ENCODE assay signal across 8 cellular contexts in the genomic region with DNA sequence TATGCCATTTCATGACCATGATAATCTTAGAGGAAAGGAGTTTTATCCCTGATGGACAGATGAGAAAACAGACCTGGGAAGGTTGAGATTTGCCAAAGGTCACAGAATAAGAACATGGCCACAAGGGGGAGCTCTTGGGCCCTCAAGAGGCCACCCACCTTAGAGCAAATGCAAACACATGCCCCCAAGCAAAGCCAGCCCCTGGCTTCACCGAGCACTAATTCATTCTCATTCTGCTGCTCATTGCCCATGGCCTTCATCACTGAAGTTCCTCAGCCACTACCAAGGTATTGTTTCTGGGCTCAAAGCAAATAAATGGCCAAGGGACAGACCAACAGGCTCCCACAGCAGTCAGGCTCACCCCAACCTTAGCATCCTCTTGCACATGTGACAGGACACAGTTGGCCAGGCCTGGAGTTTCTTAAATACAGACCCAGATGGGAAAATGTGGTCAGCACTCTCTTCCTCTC. TPM values are rescaled to one million over a fixed set of nuclear protein-coding genes. Genes with fewer than 3 reads are reported as not detected.
DNase-seq lines count a peak whose midpoint lies in the region; ATAC-seq and TF ChIP-seq lines count a peak whose summit lies in the region.

No MANE protein-coding gene starts in this region.

- no peaks in the 10 kb centered on the region for H3K27me3 ChIP-seq in left ventricle myocardium inferior (ENCODE audit: low read depth)
- H3K27me3 ChIP-seq in gastrocnemius medialis, result no peaks in the 10 kb centered on the region

- H3K27ac ChIP-seq in left ventricle myocardium inferior (replicated peaks) (peak overlapping the region; percentile 78), gastrocnemius medialis (peak overlapping the region; percentile 72 to 85 (median 78))

- peaks cover 20% of the 10 kb centered on the region for H3K4me1 Mint-ChIP-seq in activated naive CD4-positive, alpha-beta T cell treated with anti-CD3 and anti-CD28 coated beads, Interleukin-2, amount 10 ng/mL, durations not matched to agents 7 days and 5 days

- H3K27ac Mint-ChIP-seq in activated naive CD4-positive, alpha-beta T cell treated with anti-CD3 and anti-CD28 coated beads, Interleukin-2, amount 10 ng/mL, durations not matched to agents 7 days and 5 days, result no peak overlapping the region

- H3K4me3 ChIP-seq in left ventricle myocardium inferior (no peak overlapping the region), gastrocnemius medialis (no peak overlapping the region)

- peaks cover 11% of the 10 kb centered on the region for H3K27me3 Mint-ChIP-seq in activated naive CD4-positive, alpha-beta T cell treated with anti-CD3 and anti-CD28 coated beads, Interleukin-2, amount 10 ng/mL, durations not matched to agents 7 days and 5 days

- intact Hi-C loops in left ventricle myocardium inferior (cut with micrococcal nuclease) (loop anchor here (5.0 kb wide), 1 partner anchor 116 kb away; no protein-coding TSS in a partner anchor), gastrocnemius medialis (cut with DNase I; ENCODE audit: low total_unique reads) (loop anchor here (1.0 to 5.0 kb wide), 2 partner anchors 41 to 117 kb away; no protein-coding TSS in a partner anchor)

- H3K36me3 ChIP-seq in left ventricle myocardium inferior (peaks cover 58% of the 10 kb centered on the region), gastrocnemius medialis (peaks cover 0 to 34% of the 10 kb centered on the region in 2 donors)

- in situ Hi-C loops in SK-MEL-5 (cut with HindIII; ENCODE audit: low pct_unique_long_range_greater_than_20kb, low sequenced_read_pairs) (no loop called here), gastrocnemius medialis (cut with MboI; ENCODE audit: low sequenced_read_pairs in 4 of 4) (loop anchor here in 3 of 4 donors (5.0 to 25.0 kb wide), 3 partner anchors 116 to 366 kb away; no protein-coding TSS in a partner anchor)

- TF ChIP-seq CTCF in left ventricle myocardium inferior (IDR thresholded peaks at IDR 0.05; ENCODE audit: borderline replicate concordance) (peak; percentile 88), gastrocnemius medialis (IDR thresholded peaks at IDR 0.05 in 4 of 5, conservative IDR thresholded peaks at IDR 0.05 in 1 of 5) (peak; percentile 72 to 87 (median 83))

- peak; percentile 30 for DNase-seq in SIG-M5 treated with dmso at 0.1 percent for 504 hours (lab: John Stamatoyannopoulos, UW; ENCODE audit: unreplicated experiment)
- DNase-seq in SIG-M5 (lab: John Stamatoyannopoulos, UW), result no peak
- DNase-seq in HuH-7.5 (ENCODE audit: low spot score), result peak; percentile 44
- peak; percentile 66 for DNase-seq in SK-MEL-5 (ENCODE audit: low read depth, low spot score)
- DNase-seq in activated naive CD4-positive, alpha-beta T cell treated with anti-CD3 and anti-CD28 coated beads, Interleukin-2, amount 10 ng/mL, durations not matched to agents 7 days and 5 days, result peak; percentile 80
- peak; percentile 68 for DNase-seq in left ventricle myocardium inferior
- DNase-seq in gastrocnemius medialis, result peak; percentile 52 to 64

- no peak for TF ChIP-seq POLR2A in gastrocnemius medialis (IDR thresholded peaks at IDR 0.05)

- ATAC-seq in gastrocnemius medialis (peak; percentile 40 to 65), GM19035 (IDR thresholded peaks at IDR 0.05; ENCODE audit: unreplicated experiment) (no peak)

- CTCF ChIA-PET in activated naive CD4-positive, alpha-beta T cell treated with anti-CD3 and anti-CD28 coated beads, Interleukin-2, amount 10 ng/mL, durations not matched to agents 7 days and 5 days (lab: Charles Lee), result interaction anchor here (0.5 to 16.0 kb wide), 21 partner anchors 9 to 150 kb away, joined by 3 to 320 read pairs (median 3); no protein-coding TSS in a partner anchor

- H3K4me1 ChIP-seq in left ventricle myocardium inferior, result peaks cover 71% of the 10 kb centered on the region
- H3K4me1 ChIP-seq in gastrocnemius medialis, result peaks cover 50 to 74% of the 10 kb centered on the region in 2 donors

- H3K9me3 Mint-ChIP-seq in activated naive CD4-positive, alpha-beta T cell treated with anti-CD3 and anti-CD28 coated beads, Interleukin-2, amount 10 ng/mL, durations not matched to agents 7 days and 5 days, result no peaks in the 10 kb centered on the region

- H3K4me3 Mint-ChIP-seq in activated naive CD4-positive, alpha-beta T cell treated with anti-CD3 and anti-CD28 coated beads, Interleukin-2, amount 10 ng/mL, durations not matched to agents 7 days and 5 days, result no peak overlapping the region

- no peaks in the 10 kb centered on the region for H3K36me3 Mint-ChIP-seq in activated naive CD4-positive, alpha-beta T cell treated with anti-CD3 and anti-CD28 coated beads, Interleukin-2, amount 10 ng/mL, durations not matched to agents 7 days and 5 days

- H3K9me3 ChIP-seq in left ventricle myocardium inferior (replicated peaks), result no peaks in the 10 kb centered on the region
- no peaks in the 10 kb centered on the region for H3K9me3 ChIP-seq in gastrocnemius medialis

RNA-seq across cellular contexts. Expression of a gene that starts 44.2 kb away (rescaled TPM):
- total RNA-seq in SK-MEL-5 (2014; rRNA removed; shearing (Covaris generic)), result 3.8 and 4.4 TPM in 2 replicates
- 31.8 and 32.5 TPM in 2 replicates for polyA plus RNA-seq in SK-MEL-5 (2015; cell fraction: cytosol; rRNA removed)
- 5.1 and 8.6 TPM in 2 replicates for polyA plus RNA-seq in SK-MEL-5 (2015; cell fraction: nucleus; rRNA removed)
- total RNA-seq in left ventricle myocardium inferior, result 358 TPM
- total RNA-seq in gastrocnemius medialis, result 100 to 1,000 TPM; 157 to 572 (median 272) TPM

RNA-seq across cellular contexts. Expression of a gene that starts 52.6 kb away (rescaled TPM):
- not detected in 2 replicates for total RNA-seq in SK-MEL-5 (2014; rRNA removed; shearing (Covaris generic))
- not detected in 2 replicates for polyA plus RNA-seq in SK-MEL-5 (2015; cell fraction: cytosol; rRNA removed)
- polyA plus RNA-seq in SK-MEL-5 (2015; cell fraction: nucleus; rRNA removed), result not detected in 2 replicates
- not detected for total RNA-seq in left ventricle myocardium inferior
- total RNA-seq in gastrocnemius medialis, result not detected

Comparison
In these comparisons a context has a peak if more than half of its experiments do, and no peak if none do; other contexts are left out.
1. RNA of a gene that starts 44.2 kb away (total RNA-seq): 358 TPM in left ventricle myocardium inferior (single experiment) and 157 to 572 TPM in gastrocnemius medialis; 3.8 to 4.4 TPM in SK-MEL-5; every median in the first group is over 10 times any median in the second.